11 cellular contexts compared by ENCODE assay signal in the genomic region with DNA sequence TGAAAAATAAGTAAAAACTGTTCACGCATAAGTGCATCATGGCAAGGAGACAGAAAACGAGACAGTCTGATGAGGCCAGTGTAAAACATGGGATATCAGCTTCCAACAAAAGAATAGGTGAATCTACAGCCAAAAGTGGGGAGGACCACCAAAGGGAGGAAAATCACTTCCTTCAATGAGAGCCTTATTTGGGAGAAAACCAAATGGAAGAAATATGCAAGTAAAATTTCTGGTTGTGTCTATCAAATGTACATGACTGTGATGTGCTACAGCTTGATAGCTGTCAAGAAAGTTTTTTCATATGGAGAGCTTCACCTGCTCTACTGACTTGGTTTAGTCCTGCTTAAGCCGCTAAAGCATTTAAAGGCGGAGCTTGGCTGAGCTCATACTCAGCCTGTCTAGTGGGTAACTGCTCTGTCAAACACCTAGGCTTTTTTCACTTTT.
DNase-seq lines count a peak whose midpoint lies in the region; FAIRE-seq and TF ChIP-seq lines count a peak whose summit lies in the region.
"Had no signal": no experiment of that assay in that cellular context is flagged by ENCODE, and none has a peak within 500 bp of the region (broad histone marks: within the 10 kb centered on the region; RNA-seq: fewer than 3 reads in every experiment).

No MANE protein-coding gene starts in this region.

- no peak for FAIRE-seq in bronchial epithelial cell (lab: Jason Lieb, UNC)
- FAIRE-seq: D721Med had no signal

- H3K9ac ChIP-seq in parathyroid adenoma, result no peak overlapping the region

- H3K27me3 ChIP-seq in H7 (ENCODE audit: control insufficient read depth, insufficient read depth, low read length) (no peaks in the 10 kb centered on the region), bronchial epithelial cell (ENCODE audit: control insufficient read depth, insufficient read depth, low read length) (peaks cover 1% of the 10 kb centered on the region), parathyroid adenoma (ENCODE audit: control insufficient read depth, insufficient read depth, low read length) (no peaks in the 10 kb centered on the region)

- TF ChIP-seq CTCF in bronchial epithelial cell (IDR thresholded peaks at IDR 0.05; ENCODE audit: insufficient read depth, low read length, severe bottlenecking) (no peak), parathyroid adenoma (IDR thresholded peaks at IDR 0.05) (no peak)

- no peaks in the 10 kb centered on the region for H3K9me3 ChIP-seq in parathyroid adenoma (ENCODE audit: control insufficient read depth, low read length)

- H3K27ac ChIP-seq in parathyroid adenoma, result no peak overlapping the region

- H3K36me3 ChIP-seq in H7 (replicated peaks; ENCODE audit: control insufficient read depth, insufficient read depth, low read length) (no peaks in the 10 kb centered on the region), bronchial epithelial cell (ENCODE audit: control insufficient read depth, insufficient read depth, low read length) (no peaks in the 10 kb centered on the region), parathyroid adenoma (ENCODE audit: control insufficient read depth, insufficient read depth, low read length) (no peaks in the 10 kb centered on the region)

- no peaks in the 10 kb centered on the region for H3K4me1 ChIP-seq in parathyroid adenoma

- DNase-seq in H7 (peak; percentile 28), NCI-H2171 (lab: John Stamatoyannopoulos, UW) (peak; percentile 0), bronchial epithelial cell (ENCODE audit: low read depth) (peak; percentile 40), DMS53 treated with DMSO at 0.1 percent for 48 hours (lab: John Stamatoyannopoulos, UW; ENCODE audit: unreplicated experiment) (no peak), NOMO-1 (lab: John Stamatoyannopoulos, UW; ENCODE audit: unreplicated experiment in 2 of 2) (no peak), HuH-7.5 (ENCODE audit: low spot score) (no peak)
- no peak for DNase-seq in activated naive CD4-positive, alpha-beta T cell treated with Interleukin-2 at 50 U/mL for 16 hours
- DNase-seq: NCI-H1436 treated with DMSO at 0.1 percent for 48 hours; stimulated activated CD8-positive, alpha-beta memory T cell treated with anti-CD3 and anti-CD28 coated beads, Interleukin-4, amount 100 ng/mL, for 48 hours had no signal

- H3K4me3 ChIP-seq in H7 (ENCODE audit: insufficient read depth, low read depth, low read length) (no peak overlapping the region), bronchial epithelial cell (ENCODE audit: low read depth, low read length) (no peak overlapping the region), parathyroid adenoma (ENCODE audit: low read depth, low read length) (no peak overlapping the region)

- H2AFZ ChIP-seq in parathyroid adenoma, result peak overlapping the region; percentile 40

- no peaks in the 10 kb centered on the region for H3K79me2 ChIP-seq in parathyroid adenoma

- peak overlapping the region; percentile 17 for H3K4me2 ChIP-seq in parathyroid adenoma (ENCODE audit: low read length)

Comparison
In these comparisons a context has a peak if more than half of its experiments do, and no peak if none do; other contexts are left out.
1. DNase-seq: peak in H7 (single experiment), NCI-H2171 (single experiment) and bronchial epithelial cell (single experiment); none in DMS53 treated with DMSO at 0.1 percent for 48 hours (single experiment), NOMO-1 (0 of 2), activated naive CD4-positive, alpha-beta T cell treated with Interleukin-2 at 50 U/mL for 16 hours (single experiment) and HuH-7.5 (single experiment).